8 cellular contexts compared by ENCODE assay signal in genomic region chr14:84965279-84965678, GRCh38.
"Had no signal": no experiment of that assay in that cellular context is flagged by ENCODE, and none has a peak within 500 bp of the region (broad histone marks: within the 10 kb centered on the region; RNA-seq: fewer than 3 reads in every experiment).

No MANE protein-coding gene starts in this region.

- H3K9me3 ChIP-seq: HAP-1 had no signal

- H3K9ac ChIP-seq: GM23248 had no signal

- H3K4me3 ChIP-seq: GM23248, HAP-1 had no signal

- H3K4me1 ChIP-seq: HAP-1 had no signal

- H3K27ac ChIP-seq: GM23248, HL-60 had no signal

- ATAC-seq: HCT116 had no signal

- H3K36me3 ChIP-seq: HAP-1 had no signal

- DNase-seq: GM23248, GOT3, H7, HFFc6, KG1 had no signal

- H2AFZ ChIP-seq: GM23248 had no signal
